Comparison of ENCODE assay signal across 15 cellular contexts in the genomic region with DNA sequence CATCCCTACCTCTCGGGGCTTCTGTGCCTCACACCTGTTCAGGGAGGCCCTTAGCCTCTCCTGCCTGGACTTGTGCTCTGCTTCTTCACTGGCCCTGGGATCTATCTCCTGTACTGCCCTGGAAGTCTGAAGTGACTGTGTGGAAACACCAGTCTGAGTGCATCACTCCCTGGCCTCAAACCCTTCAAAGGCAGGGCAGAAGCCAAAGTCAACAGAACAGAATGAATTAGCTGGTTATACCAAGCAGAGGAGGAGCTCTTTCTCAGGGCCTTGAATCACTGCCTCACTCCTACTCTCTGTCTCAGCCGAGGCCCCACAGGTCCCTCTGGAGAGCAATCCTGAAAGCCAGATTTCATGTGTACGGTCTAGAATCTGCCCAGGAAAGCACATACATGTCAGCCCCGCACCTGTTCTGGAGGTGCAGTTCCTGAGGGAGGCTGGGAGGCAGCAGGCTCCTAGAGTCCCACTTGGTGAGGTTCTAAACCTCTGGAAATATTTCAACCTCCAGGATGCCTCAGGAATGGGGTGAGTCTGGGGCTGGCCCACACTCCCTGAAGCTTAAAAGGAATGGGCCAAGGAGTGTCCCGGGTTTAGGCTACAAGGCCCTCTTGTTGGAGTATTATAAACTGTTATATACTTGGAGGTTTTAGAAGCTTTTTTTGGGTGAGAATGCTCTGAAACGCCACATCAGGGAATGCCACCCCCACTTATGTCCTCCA.
DNase-seq lines count a peak whose midpoint lies in the region; ATAC-seq and TF ChIP-seq lines count a peak whose summit lies in the region.
"Had no signal": no experiment of that assay in that cellular context is flagged by ENCODE, and none has a peak within 500 bp of the region (broad histone marks: within the 10 kb centered on the region; RNA-seq: fewer than 3 reads in every experiment).

No MANE protein-coding gene starts in this region.

- peak; percentile 64 for DNase-seq in BJ (ENCODE audit: low read depth)
- peak; percentile 51 for DNase-seq in NCI-H460 (ENCODE audit: extremely low read depth, low read depth)
- DNase-seq in fibroblast of mammary gland (ENCODE audit: low read depth) = peak; percentile 98
- no peak for DNase-seq in NCI-H1694 (lab: John Stamatoyannopoulos, UW)
- DNase-seq in GM10248 (ENCODE audit: extremely low spot score) = no peak
- DNase-seq: activated CD8-positive, alpha-beta memory T cell treated with anti-CD3 and anti-CD28 coated beads, Interleukin-2, amount 50 U/mL, for 48 hours; Caco-2; colonic mucosa; GOT3; NCI-H2171 treated with DMSO at 0.1 percent for 48 hours; spleen; T-cell had no signal

- H3K27me3 ChIP-seq in BJ (ENCODE audit: control insufficient read depth, insufficient read depth, low read length) = peaks cover 2% of the 10 kb centered on the region; the same call in 1 of the 2 replicates
- H3K27me3 ChIP-seq: colonic mucosa had no signal

- CTCF ChIA-PET in BJ (lab: Yijun Ruan, JAX) = interaction anchor here (1.0 to 32.3 kb wide), 7 partner anchors 17 to 310 kb away, joined by 3 to 874 read pairs (median 4); a partner anchor contains a TSS
- CTCF ChIA-PET in GM10248 (lab: Yijun Ruan, JAX) = interaction anchor here (0.9 to 18.2 kb wide), 8 partner anchors 15 to 784 kb away, joined by 3 to 370 read pairs (median 4); no protein-coding TSS in a partner anchor

- H3K9me3 Mint-ChIP-seq in nephron = no peaks in the 10 kb centered on the region
- H3K9me3 Mint-ChIP-seq: T-cell had no signal

- H3K27ac Mint-ChIP-seq in nephron = peak overlapping the region in 2 of 3 experiments; percentile 19 to 83
- H3K27ac Mint-ChIP-seq: T-cell had no signal

- peaks cover 16% of the 10 kb centered on the region for H3K4me1 Mint-ChIP-seq in nephron

- H3K36me3 Mint-ChIP-seq in nephron (ENCODE audit: low read depth) = no peaks in the 10 kb centered on the region
- H3K36me3 Mint-ChIP-seq: T-cell had no signal

- peaks cover 18% of the 10 kb centered on the region for H3K27me3 Mint-ChIP-seq in nephron (ENCODE audit: low read depth)

- TF ChIP-seq CTCF in BJ (IDR thresholded peaks at IDR 0.05; ENCODE audit: insufficient read depth, low read depth, low read length) = no peak
- no peak for TF ChIP-seq CTCF in fibroblast of mammary gland (conservative IDR thresholded peaks at IDR 0.05; ENCODE audit: control insufficient read depth, insufficient read depth, low read depth, low read length)
- no peak for TF ChIP-seq CTCF in nephron (IDR thresholded peaks at IDR 0.05; ENCODE audit: unreplicated experiment in 3 of 3)
- no peak for TF ChIP-seq CTCF in GM10248 (IDR thresholded peaks at IDR 0.05; ENCODE audit: control extremely low read depth, extremely low read depth, low read depth, missing control alignments)

- ATAC-seq in GM21390 (IDR thresholded peaks at IDR 0.05; ENCODE audit: unreplicated experiment) (no peak), GM18502 (IDR thresholded peaks at IDR 0.05; ENCODE audit: poor library complexity, unreplicated experiment) (no peak)

- no peak overlapping the region for H3K4me3 ChIP-seq in BJ (ENCODE audit: low read depth, low read length)
- no peak overlapping the region for H3K4me3 ChIP-seq in fibroblast of mammary gland (ENCODE audit: control insufficient read depth, low read depth, low read length)
- H3K4me3 ChIP-seq: colonic mucosa, spleen had no signal

- POLR2A ChIA-PET in BJ (lab: Charles Lee) = interaction anchor here (1.3 kb wide), 1 partner anchor 14 kb away, joined by 8 read pairs; no protein-coding TSS in a partner anchor
- POLR2A ChIA-PET in GM10248 (lab: Yijun Ruan, JAX) = no interaction called here

- no peak overlapping the region for H3K4me3 Mint-ChIP-seq in nephron
- H3K4me3 Mint-ChIP-seq: T-cell had no signal

- no peaks in the 10 kb centered on the region for H3K36me3 ChIP-seq in BJ (ENCODE audit: control insufficient read depth, insufficient read depth, low read length)
- H3K36me3 ChIP-seq: colonic mucosa, spleen had no signal

Comparison
In these comparisons a context has a peak if more than half of its experiments do, and no peak if none do; other contexts are left out.
1. DNase-seq: peak in BJ (single experiment), NCI-H460 (single experiment) and fibroblast of mammary gland (single experiment); none in NCI-H1694 (single experiment) and GM10248 (single experiment).